1 cellular context compared by ENCODE assay signal in genomic region chr16:2278956-2279800, GRCh38.
TF ChIP-seq lines count a peak whose summit lies in the region.

No MANE protein-coding gene starts in this region.

TF ChIP-seq in H1, 55 proteins besides CTCF, POLR2A, EP300 and RAD21:
- TF ChIP-seq FOSL1 (IDR thresholded peaks at IDR 0.05; ENCODE audit: insufficient read depth, low read depth, low read length), result no peak
- no peak for TF ChIP-seq BCL11A (IDR thresholded peaks at IDR 0.05; ENCODE audit: low read depth in 2 of 2, low read length in 2 of 2)
- TF ChIP-seq TEAD4 (IDR thresholded peaks at IDR 0.05; ENCODE audit: low read depth, low read length), result no peak
- TF ChIP-seq NRF1 (IDR thresholded peaks at IDR 0.05; ENCODE audit: low read depth, low read length), result no peak
- TF ChIP-seq SP2 (IDR thresholded peaks at IDR 0.05; ENCODE audit: low read length), result no peak
- TF ChIP-seq ATF3 (IDR thresholded peaks at IDR 0.05; ENCODE audit: insufficient read depth, low read depth, low read length), result no peak
- no peak for TF ChIP-seq JUN (IDR thresholded peaks at IDR 0.05; ENCODE audit: low read depth, low read length)
- TF ChIP-seq ATF2 (IDR thresholded peaks at IDR 0.05; ENCODE audit: low read length), result no peak
- no peak for TF ChIP-seq TAF7 (optimal IDR thresholded peaks at IDR 0.05; ENCODE audit: borderline replicate concordance, low read depth, low read length)
- no peak for TF ChIP-seq GABPA (IDR thresholded peaks at IDR 0.05; ENCODE audit: borderline replicate concordance, insufficient read depth, low read length)
- no peak for TF ChIP-seq JUND (IDR thresholded peaks at IDR 0.05; ENCODE audit: low read length)
- no peak for TF ChIP-seq NANOG (IDR thresholded peaks at IDR 0.05; ENCODE audit: insufficient read depth, low read depth, low read length, poor library complexity, severe bottlenecking)
- no peak for TF ChIP-seq EGR1 (IDR thresholded peaks at IDR 0.05; ENCODE audit: borderline replicate concordance, low read depth, low read length)
- TF ChIP-seq GTF2F1 (IDR thresholded peaks at IDR 0.05; ENCODE audit: borderline replicate concordance, low read depth, low read length), result no peak
- TF ChIP-seq HDAC6 (IDR thresholded peaks at IDR 0.05; ENCODE audit: low read depth, low read length), result no peak
- TF ChIP-seq HDAC2 (IDR thresholded peaks at IDR 0.05; ENCODE audit: borderline replicate concordance in 1 of 2, low read depth in 2 of 2, low read length in 2 of 2), result no peak
- no peak for TF ChIP-seq EZH2 (IDR thresholded peaks at IDR 0.05; ENCODE audit: low read depth, low read length, severe bottlenecking)
- no peak for TF ChIP-seq E2F6 (IDR thresholded peaks at IDR 0.05)
- no peak for TF ChIP-seq ASH2L (IDR thresholded peaks at IDR 0.05; ENCODE audit: low read length)
- TF ChIP-seq RFX5 (IDR thresholded peaks at IDR 0.05; ENCODE audit: borderline replicate concordance, low read depth, low read length), result no peak
